ENCODE assay signal across 16 cellular contexts in genomic region chr16:11161439-11161838, GRCh38.
DNase-seq lines count a peak whose midpoint lies in the region; ATAC-seq and TF ChIP-seq lines count a peak whose summit lies in the region.
"Had no signal": no experiment of that assay in that cellular context is flagged by ENCODE, and none has a peak within 500 bp of the region (broad histone marks: within the 10 kb centered on the region; RNA-seq: fewer than 3 reads in every experiment).

No MANE protein-coding gene starts in this region.

- peak in 1 of 8 donors; percentile 13 for ATAC-seq in heart right ventricle
- no peak for ATAC-seq in Right ventricle myocardium superior (ENCODE audit: poor library complexity)
- ATAC-seq in HG03378 (IDR thresholded peaks at IDR 0.05; ENCODE audit: unreplicated experiment): no peak
- ATAC-seq: left lobe of liver had no signal

- H3K4me1 Mint-ChIP-seq in nephron progenitor cell: peaks cover 86% of the 10 kb centered on the region

- H3K27ac ChIP-seq in heart right ventricle: peak overlapping the region; percentile 60 to 91 (median 80)
- peak overlapping the region; percentile 89 to 97 for H3K27ac ChIP-seq in ascending aorta
- H3K27ac ChIP-seq in uterus: peak overlapping the region; percentile 76 to 81

- peaks cover 0 to 6% (median 0%) of the 10 kb centered on the region in 11 donors for H3K9me3 ChIP-seq in heart right ventricle
- no peaks in the 10 kb centered on the region for H3K9me3 ChIP-seq in ascending aorta
- no peaks in the 10 kb centered on the region for H3K9me3 ChIP-seq in uterus
- H3K9me3 ChIP-seq: Caco-2 had no signal

- DNase-seq in heart right ventricle (no peak), Right ventricle myocardium superior (no peak), ascending aorta (ENCODE audit: low spot score in 2 of 2) (no peak), nephron progenitor cell (no peak), uterus (no peak), NCI-H1092 (lab: John Stamatoyannopoulos, UW) (no peak), GDM1 (lab: John Stamatoyannopoulos, UW) (no peak)
- DNase-seq: activated CD8-positive, alpha-beta memory T cell treated with anti-CD3 and anti-CD28 coated beads for 24 hours; activated naive CD4-positive, alpha-beta T cell; Caco-2; effector CD4-positive, alpha-beta T cell; NCI-H2107; NCI-H526 treated with DMSO at 0.1 percent for 48 hours had no signal

- H3K27me3 Mint-ChIP-seq in nephron progenitor cell (ENCODE audit: low read depth, poor library complexity): peaks cover 41% of the 10 kb centered on the region
- H3K27me3 Mint-ChIP-seq: IgD-negative memory B cell had no signal

- H3K36me3 Mint-ChIP-seq in nephron progenitor cell (ENCODE audit: low read depth): peaks cover 8% of the 10 kb centered on the region

- no peak overlapping the region for H3K27ac Mint-ChIP-seq in nephron progenitor cell

- TF ChIP-seq POLR2A in uterus (IDR thresholded peaks at IDR 0.05): no peak

- peaks cover 5% of the 10 kb centered on the region for H3K9me3 Mint-ChIP-seq in nephron progenitor cell
- H3K9me3 Mint-ChIP-seq: IgD-negative memory B cell had no signal

- peaks cover 2 to 47% (median 31%) of the 10 kb centered on the region in 9 donors for H3K4me1 ChIP-seq in heart right ventricle
- peaks cover 15 to 23% of the 10 kb centered on the region in 2 donors for H3K4me1 ChIP-seq in ascending aorta
- H3K4me1 ChIP-seq in uterus: peaks cover 0 to 17% of the 10 kb centered on the region in 2 donors
- H3K4me1 ChIP-seq: Caco-2 had no signal

- TF ChIP-seq CTCF in heart right ventricle (IDR thresholded peaks at IDR 0.05): no peak
- no peak for TF ChIP-seq CTCF in ascending aorta (IDR thresholded peaks at IDR 0.05)
- no peak for TF ChIP-seq CTCF in nephron progenitor cell (IDR thresholded peaks at IDR 0.05)
- TF ChIP-seq CTCF in uterus (IDR thresholded peaks at IDR 0.05): no peak

- H3K27me3 ChIP-seq in heart right ventricle (no peaks in the 10 kb centered on the region), ascending aorta (no peaks in the 10 kb centered on the region), uterus (no peaks in the 10 kb centered on the region)

- H3K4me3 ChIP-seq in heart right ventricle: no peak overlapping the region
- peak overlapping the region in 1 of 2 donors; percentile 38 for H3K4me3 ChIP-seq in ascending aorta
- H3K4me3 ChIP-seq in uterus: no peak overlapping the region

- intact Hi-C loops in heart right ventricle (cut with DNase I) (no loop called here), Right ventricle myocardium superior (cut with DNase I) (no loop called here), ascending aorta (cut with DNase I) (loop anchor here (5.0 kb wide), 1 partner anchor 54 kb away; no protein-coding TSS in a partner anchor), uterus (cut with DNase I; ENCODE audit: low total_unique reads) (no loop called here)

- 79 to 85% methylated on average over 6 of the region's 6 CpGs for WGBS in heart right ventricle, 2 donors

- H3K36me3 ChIP-seq in heart right ventricle (peaks cover 0 to 11% (median 0%) of the 10 kb centered on the region in 9 donors), ascending aorta (peaks cover 0 to 2% of the 10 kb centered on the region in 2 donors), uterus (no peaks in the 10 kb centered on the region)

- H3K4me3 Mint-ChIP-seq in nephron progenitor cell: peak overlapping the region; percentile 43
- H3K4me3 Mint-ChIP-seq: IgD-negative memory B cell had no signal
